Comparison of ENCODE assay signal across 11 cellular contexts in genomic region chr14:105400016-105400415, GRCh38. TPM values are rescaled to one million over a fixed set of nuclear protein-coding genes. Genes with fewer than 3 reads are reported as not detected.
DNase-seq lines count a peak whose midpoint lies in the region; ATAC-seq and TF ChIP-seq lines count a peak whose summit lies in the region.
"Had no signal": no experiment of that assay in that cellular context is flagged by ENCODE, and none has a peak within 500 bp of the region (broad histone marks: within the 10 kb centered on the region; RNA-seq: fewer than 3 reads in every experiment).

No MANE protein-coding gene starts in this region.

- H3K36me3 Mint-ChIP-seq in activated CD8-positive, alpha-beta T cell treated with anti-CD3 and anti-CD28 coated beads for 36 hours (ENCODE audit: low read depth): peaks cover 31% of the 10 kb centered on the region

- peaks cover 35% of the 10 kb centered on the region for H3K4me1 Mint-ChIP-seq in activated CD8-positive, alpha-beta T cell treated with anti-CD3 and anti-CD28 coated beads for 36 hours (ENCODE audit: low read depth)

- H3K36me3 ChIP-seq in BLaER1 treated with 17β-estradiol and CSF1 and Interleukin-3, amounts not matched to agents 10 nM and 100 nM: peaks cover 9 to 22% (median 19%) of the 10 kb centered on the region in 11 experiments; a peak in 21 of 22 replicates
- H3K36me3 ChIP-seq in DND-41 (ENCODE audit: insufficient read depth, low read length) (peaks cover 27% of the 10 kb centered on the region), smooth muscle cell (ENCODE audit: low read depth) (no peaks in the 10 kb centered on the region)

- peaks cover 0 to 4% (median 0%) of the 10 kb centered on the region in 11 experiments; a peak in 2 of 22 replicates for H3K9me3 ChIP-seq in BLaER1 treated with 17β-estradiol and CSF1 and Interleukin-3, amounts not matched to agents 10 nM and 100 nM (replicated peaks in 1 of 11)
- no peaks in the 10 kb centered on the region for H3K9me3 ChIP-seq in DND-41 (ENCODE audit: insufficient read depth, low read length, severe bottlenecking)
- H3K9me3 ChIP-seq in smooth muscle cell (replicated peaks; ENCODE audit: low read depth): no peaks in the 10 kb centered on the region
- H3K9me3 ChIP-seq: thyroid gland had no signal

- H3K27me3 Mint-ChIP-seq in activated CD8-positive, alpha-beta T cell treated with anti-CD3 and anti-CD28 coated beads for 36 hours: no peaks in the 10 kb centered on the region

- H3K27ac Mint-ChIP-seq in activated CD8-positive, alpha-beta T cell treated with anti-CD3 and anti-CD28 coated beads for 36 hours: no peak overlapping the region

- TF ChIP-seq CTCF in DND-41 (IDR thresholded peaks at IDR 0.05; ENCODE audit: borderline replicate concordance, extremely low read depth, low read length, poor library complexity, severe bottlenecking) (no peak), smooth muscle cell (IDR thresholded peaks at IDR 0.05; ENCODE audit: borderline replicate concordance, insufficient read depth, poor library complexity, severe bottlenecking) (no peak)
- no peak for TF ChIP-seq CTCF in activated CD8-positive, alpha-beta T cell treated with anti-CD3 and anti-CD28 coated beads for 36 hours (IDR thresholded peaks at IDR 0.05)

- H3K4me3 Mint-ChIP-seq in activated CD8-positive, alpha-beta T cell treated with anti-CD3 and anti-CD28 coated beads for 36 hours: peak overlapping the region; percentile 91

- H3K27ac ChIP-seq in BLaER1 treated with 17β-estradiol and CSF1 and Interleukin-3, amounts not matched to agents 10 nM and 100 nM: peak overlapping the region in 10 of 11 experiments; percentile 91 to 99 (median 97); a peak in 17 of 22 replicates
- peak overlapping the region; percentile 97; the same call in 1 of the 2 replicates for H3K27ac ChIP-seq in DND-41 (ENCODE audit: low read length)
- no peak overlapping the region for H3K27ac ChIP-seq in smooth muscle cell (ENCODE audit: low read depth)
- H3K27ac ChIP-seq: thyroid gland had no signal

- H2AFZ ChIP-seq in DND-41 (ENCODE audit: low read depth, low read length) (no peak overlapping the region), smooth muscle cell (ENCODE audit: low read depth) (no peak overlapping the region)

- peaks cover 0 to 12% (median 6%) of the 10 kb centered on the region in 11 experiments; a peak in 9 of 22 replicates for H4K20me1 ChIP-seq in BLaER1 treated with 17β-estradiol and CSF1 and Interleukin-3, amounts not matched to agents 10 nM and 100 nM
- H4K20me1 ChIP-seq in DND-41 (ENCODE audit: insufficient read depth, low read length): peaks cover 12% of the 10 kb centered on the region
- no peaks in the 10 kb centered on the region for H4K20me1 ChIP-seq in smooth muscle cell (ENCODE audit: low read depth)

- peak overlapping the region; percentile 91 to 100 (median 98) for H3K4me2 ChIP-seq in BLaER1 treated with 17β-estradiol and CSF1 and Interleukin-3, amounts not matched to agents 10 nM and 100 nM
- H3K4me2 ChIP-seq in DND-41 (ENCODE audit: insufficient read depth, low read length) (peak overlapping the region; percentile 94), smooth muscle cell (no peak overlapping the region)

- over 99% methylated on average over 9 of the region's 9 CpGs for WGBS in smooth muscle cell (ENCODE audit: low lambda C conversion rate)

- peaks cover 22% of the 10 kb centered on the region for H3K79me2 ChIP-seq in DND-41 (ENCODE audit: insufficient read depth, low read length)
- peaks cover 7% of the 10 kb centered on the region for H3K79me2 ChIP-seq in smooth muscle cell (ENCODE audit: low read depth)

- no peak for ATAC-seq in DND-41 (ENCODE audit: insufficient read depth, low read depth)
- no peak for ATAC-seq in activated CD8-positive, alpha-beta T cell treated with anti-CD3 and anti-CD28 coated beads for 36 hours
- ATAC-seq in GM21723 (IDR thresholded peaks at IDR 0.05; ENCODE audit: unreplicated experiment): no peak

- CTCF ChIA-PET in activated CD8-positive, alpha-beta T cell treated with anti-CD3 and anti-CD28 coated beads for 36 hours (lab: Charles Lee): interaction anchor here (1.3 to 1.5 kb wide), 2 partner anchors 29 to 30 kb away, joined by 3 read pairs; no protein-coding TSS in a partner anchor

- POLR2A ChIA-PET in activated CD8-positive, alpha-beta T cell treated with anti-CD3 and anti-CD28 coated beads for 36 hours (lab: Charles Lee): interaction anchor here (1.0 to 3.0 kb wide), 4 partner anchors 10 to 21 kb away, joined by 3 to 14 read pairs (median 4); no protein-coding TSS in a partner anchor

- intact Hi-C loops in activated CD8-positive, alpha-beta T cell treated with anti-CD3 and anti-CD28 coated beads for 36 hours (cut with micrococcal nuclease): no loop called here

- no peaks in the 10 kb centered on the region for H3F3A ChIP-seq in smooth muscle cell (ENCODE audit: low read depth)

- H3K4me1 ChIP-seq in BLaER1 treated with 17β-estradiol and CSF1 and Interleukin-3, amounts not matched to agents 10 nM and 100 nM: peaks cover 63 to 78% (median 71%) of the 10 kb centered on the region in 10 experiments
- H3K4me1 ChIP-seq in DND-41 (ENCODE audit: insufficient read depth, low read length): peaks cover 30% of the 10 kb centered on the region
- H3K4me1 ChIP-seq in smooth muscle cell (ENCODE audit: low read depth): peaks cover 9% of the 10 kb centered on the region

- DNase-seq in DND-41 (no peak), myocyte (ENCODE audit: low read depth) (peak; percentile 71), DMS 273 treated with DMSO at 0.1 percent for 48 hours (lab: John Stamatoyannopoulos, UW) (no peak), DMS114 treated with DMSO at 0.1 percent for 48 hours (lab: John Stamatoyannopoulos, UW; ENCODE audit: unreplicated experiment) (no peak), smooth muscle cell (lab: John Stamatoyannopoulos, UW; ENCODE audit: unreplicated experiment) (no peak)
- no peak for DNase-seq in activated CD8-positive, alpha-beta T cell treated with anti-CD3 and anti-CD28 coated beads for 36 hours
- DNase-seq: anterior cingulate cortex, thyroid gland had no signal

- H3K4me3 ChIP-seq in BLaER1 treated with 17β-estradiol and CSF1 and Interleukin-3, amounts not matched to agents 10 nM and 100 nM: peak overlapping the region; percentile 66 to 90 (median 74)
- peak overlapping the region in 1 of 2 experiments; percentile 92; a peak in 3 of 4 replicates for H3K4me3 ChIP-seq in DND-41 (ENCODE audit: low read depth in 1 of 2, low read length in 2 of 2)
- no peak overlapping the region for H3K4me3 ChIP-seq in smooth muscle cell

- no peaks in the 10 kb centered on the region for H3K27me3 ChIP-seq in BLaER1 treated with 17β-estradiol and CSF1 and Interleukin-3, amounts not matched to agents 10 nM and 100 nM
- H3K27me3 ChIP-seq in DND-41 (ENCODE audit: insufficient read depth, low read length, poor library complexity) (no peaks in the 10 kb centered on the region), smooth muscle cell (ENCODE audit: low read depth) (no peaks in the 10 kb centered on the region)
- H3K27me3 ChIP-seq: spleen, thyroid gland had no signal

- H3K9me3 Mint-ChIP-seq in activated CD8-positive, alpha-beta T cell treated with anti-CD3 and anti-CD28 coated beads for 36 hours: peaks cover 16% of the 10 kb centered on the region

- H3K9ac ChIP-seq in BLaER1 treated with 17β-estradiol and CSF1 and Interleukin-3, amounts not matched to agents 10 nM and 100 nM: peak overlapping the region; percentile 89 to 96 (median 94)
- H3K9ac ChIP-seq in DND-41 (ENCODE audit: low read depth, low read length): peak overlapping the region; percentile 98
- H3K9ac ChIP-seq in smooth muscle cell (ENCODE audit: low read depth): no peak overlapping the region

RNA-seq across cellular contexts. Expression of gene TEX22, which starts 1.7 kb away (rescaled TPM):
- total RNA-seq in activated CD8-positive, alpha-beta T cell treated with anti-CD3 and anti-CD28 coated beads for 36 hours: 1 to 10 TPM; 1.2 to 2.2 TPM
- 0.10 and 0.32 TPM in 2 replicates for total RNA-seq in myocyte
- 0.26 TPM for polyA plus RNA-seq in myocyte (2012)
- total RNA-seq in smooth muscle cell: 0.09 and 1.7 TPM in 2 replicates
- polyA plus RNA-seq in smooth muscle cell: 0.50 and 0.93 TPM in 2 replicates

RNA-seq across cellular contexts. Expression of gene MTA1, which starts 19.6 kb away (rescaled TPM):
- 100 to 1,000 TPM; 133 to 140 TPM for total RNA-seq in activated CD8-positive, alpha-beta T cell treated with anti-CD3 and anti-CD28 coated beads for 36 hours
- total RNA-seq in myocyte: 44.0 and 50.9 TPM in 2 replicates
- 64.6 TPM for polyA plus RNA-seq in myocyte (2012)
- 25.5 and 41.3 TPM in 2 replicates for total RNA-seq in smooth muscle cell
- 48.7 and 60.4 TPM in 2 replicates for polyA plus RNA-seq in smooth muscle cell
